In genomic region chr18:71673498-71673897, GRCh38 we compare ENCODE assay signal across 24 cellular contexts.
"Had no signal": no experiment of that assay in that cellular context is flagged by ENCODE, and none has a peak within 500 bp of the region (broad histone marks: within the 10 kb centered on the region; RNA-seq: fewer than 3 reads in every experiment).

No MANE protein-coding gene starts in this region.

- H3K4me3 Mint-ChIP-seq: activated CD4-positive, alpha-beta T cell treated with anti-CD3 and anti-CD28 coated beads, Interleukin-2, amount 10 ng/mL, durations not matched to agents 24 days and 14 days; activated CD8-positive, alpha-beta T cell treated with anti-CD3 and anti-CD28 coated beads, Interleukin-2, amount 10 ng/mL, durations not matched to agents 7 days and 5 days; activated naive CD8-positive, alpha-beta T cell treated with anti-CD3 and anti-CD28 coated beads, Interleukin-2, amount 10 ng/mL, durations not matched to agents 7 days and 5 days; activated T-cell treated with anti-CD3 and anti-CD28 coated beads, Interleukin-2, amount 50 U/mL, for 24 hours; endodermal cell; natural killer cell; stimulated activated naive B cell treated with anti-CD40 and anti-IgM and Interleukin-4, amounts not matched to agents 10 μg/mL and 1 μg/mL and 100 μg/mL, for 72 hours had no signal

- H3K27me3 ChIP-seq: body of pancreas, colonic mucosa, foreskin keratinocyte, neutrophil, right lobe of liver, tibial artery, vagina had no signal

- H3K36me3 ChIP-seq: colonic mucosa, neutrophil, right lobe of liver, tibial artery, vagina had no signal

- H3K4me3 ChIP-seq: body of pancreas, colonic mucosa, lung, right lobe of liver, smooth muscle cell, tibial artery, vagina had no signal

- H3K27ac ChIP-seq: body of pancreas, colonic mucosa, epithelial cell of prostate, foreskin keratinocyte, neutrophil, parathyroid adenoma, right lobe of liver, tibial artery, vagina had no signal

- ATAC-seq: activated CD8-positive, alpha-beta T cell treated with anti-CD3 and anti-CD28 coated beads, Interleukin-2, amount 10 ng/mL, durations not matched to agents 7 days and 5 days; body of pancreas; foreskin keratinocyte; left lobe of liver; natural killer cell; right lobe of liver had no signal

- H3K9me3 ChIP-seq: body of pancreas, colonic mucosa, neutrophil, right lobe of liver, tibial artery, vagina had no signal

- H3K36me3 Mint-ChIP-seq: activated naive CD8-positive, alpha-beta T cell treated with anti-CD3 and anti-CD28 coated beads, Interleukin-2, amount 10 ng/mL, durations not matched to agents 7 days and 5 days; natural killer cell; stimulated activated naive B cell treated with anti-CD40 and anti-IgM and Interleukin-4, amounts not matched to agents 10 μg/mL and 1 μg/mL and 100 μg/mL, for 72 hours had no signal

- H3K4me1 Mint-ChIP-seq: activated CD4-positive, alpha-beta T cell treated with anti-CD3 and anti-CD28 coated beads, Interleukin-2, amount 10 ng/mL, durations not matched to agents 24 days and 14 days; activated naive CD8-positive, alpha-beta T cell treated with anti-CD3 and anti-CD28 coated beads, Interleukin-2, amount 10 ng/mL, durations not matched to agents 7 days and 5 days; endodermal cell; natural killer cell; stimulated activated naive B cell treated with anti-CD40 and anti-IgM and Interleukin-4, amounts not matched to agents 10 μg/mL and 1 μg/mL and 100 μg/mL, for 72 hours had no signal

- DNase-seq: activated CD4-positive, alpha-beta T cell treated with anti-CD3 and anti-CD28 coated beads, Interleukin-2, amount 10 ng/mL, durations not matched to agents 24 days and 14 days; activated CD8-positive, alpha-beta T cell treated with anti-CD3 and anti-CD28 coated beads, Interleukin-2, amount 10 ng/mL, durations not matched to agents 7 days and 5 days; activated naive CD4-positive, alpha-beta T cell treated with Interleukin-2 at 50 U/mL for 16 hours; activated naive CD8-positive, alpha-beta T cell treated with anti-CD3 and anti-CD28 coated beads, Interleukin-2, amount 10 ng/mL, durations not matched to agents 7 days and 5 days; activated T-cell treated with anti-CD3 and anti-CD28 coated beads, Interleukin-2, amount 50 U/mL, for 24 hours; amygdala; body of pancreas; colonic mucosa; endodermal cell; foreskin keratinocyte; hippocampal formation; natural killer cell; right lobe of liver; stimulated activated CD4-positive, alpha-beta T cell treated with anti-CD3 and anti-CD28 coated beads, Interleukin-4, amount 100 ng/mL, for 24 hours; stimulated activated naive B cell treated with anti-CD40 and anti-IgM and Interleukin-4, amounts not matched to agents 10 μg/mL and 1 μg/mL and 100 μg/mL, for 72 hours; tibial artery had no signal

- H3K4me1 ChIP-seq: body of pancreas, colonic mucosa, foreskin keratinocyte, parathyroid adenoma, right lobe of liver, tibial artery, vagina had no signal

- H3K27ac Mint-ChIP-seq: activated CD4-positive, alpha-beta T cell treated with anti-CD3 and anti-CD28 coated beads, Interleukin-2, amount 10 ng/mL, durations not matched to agents 24 days and 14 days; activated CD8-positive, alpha-beta T cell treated with anti-CD3 and anti-CD28 coated beads, Interleukin-2, amount 10 ng/mL, durations not matched to agents 7 days and 5 days; activated naive CD8-positive, alpha-beta T cell treated with anti-CD3 and anti-CD28 coated beads, Interleukin-2, amount 10 ng/mL, durations not matched to agents 7 days and 5 days; activated T-cell treated with anti-CD3 and anti-CD28 coated beads, Interleukin-2, amount 50 U/mL, for 24 hours; activated T-helper 2 cell treated with anti-CD3 and anti-CD28 coated beads, Interferon-gamma antibody, Interleukin-2, Interleukin-4, amounts not matched to agents 10 μg/mL and 5 μg/mL and 100 μg/mL, durations not matched to agents 14 hours and 24 hours and 36 hours; endodermal cell; natural killer cell; stimulated activated naive B cell treated with anti-CD40 and anti-IgM and Interleukin-4, amounts not matched to agents 10 μg/mL and 1 μg/mL and 100 μg/mL, for 72 hours had no signal

- H3K9me3 Mint-ChIP-seq: activated CD4-positive, alpha-beta T cell treated with anti-CD3 and anti-CD28 coated beads, Interleukin-2, amount 10 ng/mL, durations not matched to agents 24 days and 14 days; activated T-cell treated with anti-CD3 and anti-CD28 coated beads, Interleukin-2, amount 50 U/mL, for 24 hours; activated T-helper 2 cell treated with anti-CD3 and anti-CD28 coated beads, Interferon-gamma antibody, Interleukin-2, Interleukin-4, amounts not matched to agents 10 μg/mL and 5 μg/mL and 100 μg/mL, durations not matched to agents 14 hours and 24 hours and 36 hours had no signal
